In genomic region chr5:112707187-112708179, GRCh38 we compare ENCODE assay signal across 8 cellular contexts. TPM values are rescaled to one million over a fixed set of nuclear protein-coding genes. Genes with fewer than 3 reads are reported as not detected.
A peak's percentile ranks its signal among the peaks of the same experiment; 100 is the strongest.
DNase-seq lines count a peak whose midpoint lies in the region; ATAC-seq and TF ChIP-seq lines count a peak whose summit lies in the region.

No MANE protein-coding gene starts in this region.

- H3K36me3 ChIP-seq in SU-DHL-6 (ENCODE audit: low read length), result no peaks in the 10 kb centered on the region
- no peaks in the 10 kb centered on the region for H3K36me3 ChIP-seq in ovary
- H3K36me3 ChIP-seq in thyroid gland, result no peaks in the 10 kb centered on the region

- H3K27me3 ChIP-seq in SU-DHL-6 (ENCODE audit: low read length), result no peaks in the 10 kb centered on the region
- no peaks in the 10 kb centered on the region for H3K27me3 ChIP-seq in ovary
- H3K27me3 ChIP-seq in thyroid gland, result no peaks in the 10 kb centered on the region

- intact Hi-C loops in Right ventricle myocardium superior (cut with DNase I), result no loop called here
- intact Hi-C loops in ovary (cut with DNase I), result no loop called here
- intact Hi-C loops in thyroid gland (cut with DNase I), result no loop called here

- DNase-seq in NCI-H1417 (lab: John Stamatoyannopoulos, UW) (peak; percentile 93 to 99 (median 97)), Right ventricle myocardium superior (peak; percentile 98), ovary (peak; percentile 96 to 99 (median 98)), thyroid gland (peak; percentile 98 to 99)
- DNase-seq in activated naive CD8-positive, alpha-beta T cell treated with anti-CD3 and anti-CD28 coated beads, Interleukin-2, amount 50 U/mL, for 24 hours, result peak; percentile 96

- H2AFZ ChIP-seq in SU-DHL-6 (ENCODE audit: low read depth, low read length, severe bottlenecking), result peak overlapping the region; percentile 97

- peak overlapping the region; percentile 91 for H3K4me3 Mint-ChIP-seq in activated naive CD8-positive, alpha-beta T cell treated with anti-CD3 and anti-CD28 coated beads, Interleukin-2, amount 50 U/mL, for 24 hours

- no peaks in the 10 kb centered on the region for H3K27me3 Mint-ChIP-seq in activated naive CD8-positive, alpha-beta T cell treated with anti-CD3 and anti-CD28 coated beads, Interleukin-2, amount 50 U/mL, for 24 hours

- H3K36me3 Mint-ChIP-seq in activated naive CD8-positive, alpha-beta T cell treated with anti-CD3 and anti-CD28 coated beads, Interleukin-2, amount 50 U/mL, for 24 hours (ENCODE audit: low read depth), result peaks cover 2% of the 10 kb centered on the region

- TF ChIP-seq POLR2A in ovary (IDR thresholded peaks at IDR 0.05) (peak; percentile 58), thyroid gland (IDR thresholded peaks at IDR 0.05) (peak; percentile 52 to 93)

- TF ChIP-seq CTCF in GM12875 (IDR thresholded peaks at IDR 0.05; ENCODE audit: borderline replicate concordance, insufficient read depth, low read depth, low read length), result no peak
- TF ChIP-seq CTCF in SU-DHL-6 (IDR thresholded peaks at IDR 0.05; ENCODE audit: insufficient read depth, low read length, poor library complexity, severe bottlenecking), result no peak
- TF ChIP-seq CTCF in ovary (IDR thresholded peaks at IDR 0.05), result peak in 1 of 3 donors; percentile 8
- peak in 3 of 6 experiments; percentile 9 to 21 (median 12) for TF ChIP-seq CTCF in thyroid gland (IDR thresholded peaks at IDR 0.05)

- ATAC-seq in HG02763 (IDR thresholded peaks at IDR 0.05; ENCODE audit: unreplicated experiment) (peak; percentile 97), Right ventricle myocardium superior (ENCODE audit: poor library complexity) (peak; percentile 99)
- peak; percentile 96 for ATAC-seq in activated naive CD8-positive, alpha-beta T cell treated with anti-CD3 and anti-CD28 coated beads, Interleukin-2, amount 50 U/mL, for 24 hours

- H3K4me3 ChIP-seq in GM12875 (ENCODE audit: low read depth, low read length), result peak overlapping the region; percentile 86
- H3K4me3 ChIP-seq in SU-DHL-6 (ENCODE audit: insufficient read depth, low read length, poor library complexity, severe bottlenecking), result peak overlapping the region; percentile 65
- H3K4me3 ChIP-seq in ovary, result peak overlapping the region; percentile 78
- peak overlapping the region; percentile 64 to 98 (median 84) for H3K4me3 ChIP-seq in thyroid gland (replicated peaks in 1 of 3)

- H3K9me3 ChIP-seq in SU-DHL-6 (ENCODE audit: insufficient read depth, low read length) (no peaks in the 10 kb centered on the region), ovary (no peaks in the 10 kb centered on the region), thyroid gland (no peaks in the 10 kb centered on the region)

- peaks cover 8% of the 10 kb centered on the region; the same call in 1 of the 2 replicates for H3K79me2 ChIP-seq in SU-DHL-6 (ENCODE audit: insufficient read depth, low read length)

- H3K27ac ChIP-seq in SU-DHL-6 (ENCODE audit: low read depth, low read length) (0 out of 2 replicates have a peak overlapping the region, but pooled peaks have one; percentile 7), ovary (peak overlapping the region; percentile 50 to 82), thyroid gland (peak overlapping the region; percentile 80 to 96 (median 89))

- H3K27ac Mint-ChIP-seq in activated naive CD8-positive, alpha-beta T cell treated with anti-CD3 and anti-CD28 coated beads, Interleukin-2, amount 50 U/mL, for 24 hours, result peak overlapping the region; percentile 91

- H3K4me1 ChIP-seq in ovary (ENCODE audit: insufficient read depth) (peaks cover 9% of the 10 kb centered on the region), thyroid gland (peaks cover 0 to 23% of the 10 kb centered on the region in 2 donors)

- no peaks in the 10 kb centered on the region for H3K9me2 ChIP-seq in SU-DHL-6 (replicated peaks; ENCODE audit: insufficient read depth, low read length)

- peaks cover 46% of the 10 kb centered on the region for H3K4me1 Mint-ChIP-seq in activated naive CD8-positive, alpha-beta T cell treated with anti-CD3 and anti-CD28 coated beads, Interleukin-2, amount 50 U/mL, for 24 hours

- H3F3A ChIP-seq in SU-DHL-6 (ENCODE audit: insufficient read depth), result no peaks in the 10 kb centered on the region; the same call in 1 of the 2 replicates

- H4K20me1 ChIP-seq in SU-DHL-6 (ENCODE audit: low read depth, low read length), result no peaks in the 10 kb centered on the region

- peak overlapping the region; percentile 97 for H3K4me2 ChIP-seq in SU-DHL-6 (ENCODE audit: low read depth, low read length, poor library complexity, severe bottlenecking)

- no peaks in the 10 kb centered on the region for H3K9me3 Mint-ChIP-seq in activated naive CD8-positive, alpha-beta T cell treated with anti-CD3 and anti-CD28 coated beads, Interleukin-2, amount 50 U/mL, for 24 hours

- 1% methylated on average over 56 to 65 of the region's 65 CpGs for WGBS in ovary, 3 donors
- WGBS in thyroid gland, 2 donors, result 3 to 4% methylated on average over 36 to 44 of the region's 65 CpGs

- TF ChIP-seq EP300 in ovary (IDR thresholded peaks at IDR 0.05), result no peak

- peak overlapping the region; percentile 85 for H3K9ac ChIP-seq in SU-DHL-6 (ENCODE audit: low read length)

RNA-seq across cellular contexts. Expression of gene APC, which starts 30.2 kb away (rescaled TPM):
- total RNA-seq in Right ventricle myocardium superior, result 33.1 TPM
- 10 to 100 TPM; 32.8 to 44.6 (median 35.4) TPM for total RNA-seq in ovary
- 1 to 10 TPM; 5.1 to 9.6 TPM for polyA plus RNA-seq in ovary
- 10 to 100 TPM; 36.1 to 73.0 (median 54.7) TPM for total RNA-seq in thyroid gland

Comparison
In these comparisons a context has a peak if more than half of its experiments do, and no peak if none do; other contexts are left out.
1. Peak in every context shown above with its lines: DNase-seq, ATAC-seq, H3K4me3 ChIP-seq and H3K27ac ChIP-seq.
2. H3K27ac ChIP-seq: peak in every context shown above with its lines; median percentile 89 in thyroid gland; 66 in ovary; 7 in SU-DHL-6.